8 cellular contexts compared by ENCODE assay signal in genomic region chr7:37920619-37921339, GRCh38. TPM values are rescaled to one million over a fixed set of nuclear protein-coding genes. Genes with fewer than 3 reads are reported as not detected.
DNase-seq lines count a peak whose midpoint lies in the region; ATAC-seq and TF ChIP-seq lines count a peak whose summit lies in the region.

TSS of gene EPDR1 (plus strand) at chr7:37920640. CDS start at chr7:37920940, 300 bp downstream.

- no peak for TF ChIP-seq EP300 in ovary (IDR thresholded peaks at IDR 0.05)

- intact Hi-C loops in cardiac septum (cut with DNase I) (loop anchor here (5.0 kb wide), 1 partner anchor 257 kb away; the partner anchor contains the start of gene STARD3NL), ovary (cut with DNase I) (no loop called here)

- H3K4me1 ChIP-seq in ovary (ENCODE audit: insufficient read depth) = peaks cover 16% of the 10 kb centered on the region

- TF ChIP-seq POLR2A in ovary (IDR thresholded peaks at IDR 0.05) = no peak

- H3K27me3 ChIP-seq in ovary = no peaks in the 10 kb centered on the region

- H3K27ac Mint-ChIP-seq in activated naive CD4-positive, alpha-beta T cell treated with anti-CD3 and anti-CD28 coated beads, Interleukin-2, amount 50 U/mL, for 24 hours = no peak within 1 kb of the TSS

- H3K4me1 Mint-ChIP-seq in activated naive CD4-positive, alpha-beta T cell treated with anti-CD3 and anti-CD28 coated beads, Interleukin-2, amount 50 U/mL, for 24 hours = peaks cover 17% of the 10 kb centered on the region

- peaks cover 43% of the 10 kb centered on the region for H3K27me3 Mint-ChIP-seq in activated naive CD4-positive, alpha-beta T cell treated with anti-CD3 and anti-CD28 coated beads, Interleukin-2, amount 50 U/mL, for 24 hours

- TF ChIP-seq CTCF in GM13976 (IDR thresholded peaks at IDR 0.05; ENCODE audit: borderline replicate concordance, control extremely low read depth, extremely low read depth, insufficient read depth, missing control alignments) = no peak
- TF ChIP-seq CTCF in ovary (IDR thresholded peaks at IDR 0.05) = peak in 1 of 3 donors; percentile 9

- H3K36me3 ChIP-seq in ovary = no peaks in the 10 kb centered on the region

- 0 to 1% (median 1%) methylated on average over 45 to 62 of the region's 62 CpGs for WGBS in ovary, 3 donors

- H3K27ac ChIP-seq in ovary = peak within 1 kb of the TSS; percentile 82 to 90

- no peaks in the 10 kb centered on the region for H3K9me3 Mint-ChIP-seq in activated naive CD4-positive, alpha-beta T cell treated with anti-CD3 and anti-CD28 coated beads, Interleukin-2, amount 50 U/mL, for 24 hours

- ATAC-seq in HG02981 (IDR thresholded peaks at IDR 0.05; ENCODE audit: unreplicated experiment) = peak; percentile 39

- peak within 1 kb of the TSS; percentile 79 for H3K4me3 ChIP-seq in ovary

- DNase-seq in AG08395 (ENCODE audit: low spot score) = peak; percentile 56
- peak; percentile 41 for DNase-seq in GM13976 (ENCODE audit: low spot score)
- peak; percentile 89 for DNase-seq in NCI-H2171 treated with DMSO at 0.1 percent for 48 hours (lab: John Stamatoyannopoulos, UW)
- peak; percentile 81 for DNase-seq in cardiac septum (ENCODE audit: low spot score)
- peak; percentile 57 to 75 (median 71) for DNase-seq in ovary
- no peak for DNase-seq in GM19240 (ENCODE audit: insufficient read length, low spot score)

- no peaks in the 10 kb centered on the region for H3K9me3 ChIP-seq in ovary

- in situ Hi-C loops in GM13976 (cut with MboI; ENCODE audit: low sequenced_read_pairs, unreplicated experiment) = loop anchor here (25.0 kb wide), 1 partner anchor 417 kb away; no protein-coding TSS in a partner anchor

- peak within 1 kb of the TSS; percentile 72 for H3K4me3 Mint-ChIP-seq in activated naive CD4-positive, alpha-beta T cell treated with anti-CD3 and anti-CD28 coated beads, Interleukin-2, amount 50 U/mL, for 24 hours

- no peaks in the 10 kb centered on the region for H3K36me3 Mint-ChIP-seq in activated naive CD4-positive, alpha-beta T cell treated with anti-CD3 and anti-CD28 coated beads, Interleukin-2, amount 50 U/mL, for 24 hours

RNA-seq across cellular contexts. Expression of gene EPDR1, which starts in this region (rescaled TPM):
- 38.7 TPM for total RNA-seq in cardiac septum
- 10 to 100 TPM; 20.6 to 44.4 (median 35.7) TPM for total RNA-seq in ovary
- polyA plus RNA-seq in ovary = 10 to 100 TPM; 26.8 to 73.7 TPM
